1 cellular context compared by ENCODE assay signal in the genomic region with DNA sequence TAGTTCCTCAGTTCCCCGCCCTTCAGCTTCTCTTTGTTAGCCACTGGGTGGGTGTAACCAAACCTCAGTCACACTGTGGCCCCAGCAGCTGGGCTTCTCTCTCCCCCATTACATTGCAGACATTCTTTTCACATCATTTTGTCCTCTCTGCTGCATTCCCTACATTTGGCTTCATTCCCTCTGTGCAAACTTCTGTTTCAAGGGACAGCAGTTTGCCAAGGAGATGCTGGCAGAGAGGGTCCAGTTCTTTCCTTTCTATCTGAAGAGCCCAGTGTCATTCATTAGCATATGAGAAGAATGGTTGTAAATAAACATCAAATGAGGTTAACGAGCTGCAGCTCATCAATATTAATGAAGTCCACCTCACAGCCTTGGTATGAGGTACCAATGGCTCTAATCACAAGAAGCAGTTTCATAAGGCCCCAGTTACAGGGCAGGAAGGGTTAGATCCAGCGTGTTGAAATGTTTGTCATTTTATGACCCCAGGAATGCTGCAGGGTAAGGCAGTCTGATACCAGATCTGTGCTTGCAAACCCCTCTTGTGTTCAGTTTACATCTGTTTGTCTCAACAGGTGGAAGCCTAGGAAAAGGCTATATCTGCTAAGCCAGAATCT.
TF ChIP-seq lines count a peak whose summit lies in the region.

No MANE protein-coding gene starts in this region.

TF ChIP-seq in IMR-90, 13 proteins besides CTCF, POLR2A, EP300 and RAD21 (continued from another document):
- TF ChIP-seq BHLHE40 (IDR thresholded peaks at IDR 0.05; ENCODE audit: low read depth, low read length) = no peak
- TF ChIP-seq, protein P1, sequence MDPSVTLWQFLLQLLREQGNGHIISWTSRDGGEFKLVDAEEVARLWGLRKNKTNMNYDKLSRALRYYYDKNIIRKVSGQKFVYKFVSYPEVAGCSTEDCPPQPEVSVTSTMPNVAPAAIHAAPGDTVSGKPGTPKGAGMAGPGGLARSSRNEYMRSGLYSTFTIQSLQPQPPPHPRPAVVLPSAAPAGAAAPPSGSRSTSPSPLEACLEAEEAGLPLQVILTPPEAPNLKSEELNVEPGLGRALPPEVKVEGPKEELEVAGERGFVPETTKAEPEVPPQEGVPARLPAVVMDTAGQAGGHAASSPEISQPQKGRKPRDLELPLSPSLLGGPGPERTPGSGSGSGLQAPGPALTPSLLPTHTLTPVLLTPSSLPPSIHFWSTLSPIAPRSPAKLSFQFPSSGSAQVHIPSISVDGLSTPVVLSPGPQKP (IDR thresholded peaks at IDR 0.05; ENCODE audit: borderline replicate concordance, low read depth, low read length) = no peak
